12 cellular contexts compared by ENCODE assay signal in genomic region chr11:89065671-89066201, GRCh38. TPM values are rescaled to one million over a fixed set of nuclear protein-coding genes. Genes with fewer than 3 reads are reported as not detected.
DNase-seq lines count a peak whose midpoint lies in the region; ATAC-seq and TF ChIP-seq lines count a peak whose summit lies in the region.
"Not testable (repeated sequence)": the region's sequence is repeated elsewhere in the genome, so short reads cannot be mapped to it uniquely, and the experiment has no call there.
"Had no signal": no experiment of that assay in that cellular context is flagged by ENCODE, and none has a peak within 500 bp of the region (broad histone marks: within the 10 kb centered on the region; RNA-seq: fewer than 3 reads in every experiment).

Gene GRM5, minus strand, starts transcription at chr11:89065982. Its CDS starts 18,110 bp downstream, at chr11:89047872.

- not testable (repeated sequence) for H3K4me3 ChIP-seq in BE2C (ENCODE audit: low read depth, low read length)
- H3K4me3 ChIP-seq in cardiac muscle cell (peak within 1 kb of the TSS; percentile 12), mesenchymal stem cell (ENCODE audit: insufficient read depth in 1 of 2, low read depth in 1 of 2, low read length in 2 of 2) (peak within 1 kb of the TSS in 1 of 2 experiments; percentile 44)

- not testable (repeated sequence) for H2BK5ac ChIP-seq in mesenchymal stem cell (ENCODE audit: low read depth, low read length, poor library complexity, severe bottlenecking)

- H3K27me3 Mint-ChIP-seq in activated CD8-positive, alpha-beta T cell treated with anti-CD3 and anti-CD28 coated beads for 36 hours: peaks cover 49% of the 10 kb centered on the region

- not testable (repeated sequence) for H3K14ac ChIP-seq in mesenchymal stem cell (ENCODE audit: low read length in 2 of 2)

- DNase-seq in BE2C: peak; percentile 21
- DNase-seq in HEK293T (ENCODE audit: extremely low spot score): peak; percentile 10
- peak; percentile 2 to 57 for DNase-seq in NCI-H524 (lab: John Stamatoyannopoulos, UW)
- peak; percentile 2 for DNase-seq in activated CD8-positive, alpha-beta T cell treated with anti-CD3 and anti-CD28 coated beads for 36 hours
- not testable (repeated sequence) for DNase-seq in cerebellum (ENCODE audit: low spot score); mesenchymal stem cell
- peak in 1 of 2 donors; percentile 33 for DNase-seq in cardiac muscle cell (ENCODE audit: low read depth in 1 of 2, low spot score in 1 of 2)
- DNase-seq in retina: peak; percentile 78

- not testable (repeated sequence) for TF ChIP-seq CTCF in BE2C (IDR thresholded peaks at IDR 0.05; ENCODE audit: low read depth, low read length); activated CD8-positive, alpha-beta T cell treated with anti-CD3 and anti-CD28 coated beads for 36 hours (IDR thresholded peaks at IDR 0.05); cardiac muscle cell (IDR thresholded peaks at IDR 0.05; ENCODE audit: low read depth, low read length)

- not testable (repeated sequence) for H4K8ac ChIP-seq in mesenchymal stem cell (ENCODE audit: low read length)

- H3K9ac ChIP-seq in mesenchymal stem cell (ENCODE audit: low read length): not testable (repeated sequence)

- H3K18ac ChIP-seq in mesenchymal stem cell (ENCODE audit: low read depth in 1 of 2, low read length in 2 of 2): not testable (repeated sequence)

- not testable (repeated sequence) for H3K4me1 ChIP-seq in BE2C; cardiac muscle cell (ENCODE audit: low read depth); mesenchymal stem cell (ENCODE audit: control insufficient read depth, insufficient read depth, low read depth, low read length)

- H3K79me1 ChIP-seq in mesenchymal stem cell (replicated peaks; ENCODE audit: low read length, poor library complexity, severe bottlenecking): not testable (repeated sequence)

- H3K4me2 ChIP-seq in mesenchymal stem cell (ENCODE audit: low read length, poor library complexity, severe bottlenecking): peak within 1 kb of the TSS; percentile 65

- POLR2A ChIA-PET in HEK293T (lab: Yijun Ruan, JAX); activated CD8-positive, alpha-beta T cell treated with anti-CD3 and anti-CD28 coated beads for 36 hours (lab: Charles Lee): not testable (repeated sequence)

- not testable (repeated sequence) for H3K4me3 Mint-ChIP-seq in activated CD8-positive, alpha-beta T cell treated with anti-CD3 and anti-CD28 coated beads for 36 hours

- H3K36me3 Mint-ChIP-seq in activated CD8-positive, alpha-beta T cell treated with anti-CD3 and anti-CD28 coated beads for 36 hours (ENCODE audit: low read depth): not testable (repeated sequence)

- H2AK5ac ChIP-seq in mesenchymal stem cell (ENCODE audit: low read length, severe bottlenecking): not testable (repeated sequence)

- not testable (repeated sequence) for H3K4me1 Mint-ChIP-seq in activated CD8-positive, alpha-beta T cell treated with anti-CD3 and anti-CD28 coated beads for 36 hours (ENCODE audit: low read depth)

- not testable (repeated sequence) for H3K4ac ChIP-seq in mesenchymal stem cell (ENCODE audit: low read depth in 1 of 2, low read length in 2 of 2)

- 6% methylated on average over 24 of the region's 46 CpGs for WGBS in mesenchymal stem cell

- not testable (repeated sequence) for H3K9me3 Mint-ChIP-seq in activated CD8-positive, alpha-beta T cell treated with anti-CD3 and anti-CD28 coated beads for 36 hours

- not testable (repeated sequence) for H2AFZ ChIP-seq in mesenchymal stem cell (ENCODE audit: low read depth, low read length)

- not testable (repeated sequence) for H2BK15ac ChIP-seq in mesenchymal stem cell (ENCODE audit: low read depth, poor library complexity, severe bottlenecking)

- not testable (repeated sequence) for H4K91ac ChIP-seq in mesenchymal stem cell (ENCODE audit: low read length)

- peak; percentile 30 for ATAC-seq in activated CD8-positive, alpha-beta T cell treated with anti-CD3 and anti-CD28 coated beads for 36 hours

- not testable (repeated sequence) for H3K36me3 ChIP-seq in BE2C; cardiac muscle cell; mesenchymal stem cell (ENCODE audit: control insufficient read depth in 1 of 2, insufficient read depth in 2 of 2, low read depth in 1 of 2, low read length in 2 of 2)

- H3K23ac ChIP-seq in mesenchymal stem cell (ENCODE audit: low read length in 2 of 2): not testable (repeated sequence)

- H3K27ac Mint-ChIP-seq in activated CD8-positive, alpha-beta T cell treated with anti-CD3 and anti-CD28 coated beads for 36 hours: not testable (repeated sequence)

- intact Hi-C loops in activated CD8-positive, alpha-beta T cell treated with anti-CD3 and anti-CD28 coated beads for 36 hours (cut with micrococcal nuclease): not testable (repeated sequence)

- not testable (repeated sequence) for H2BK120ac ChIP-seq in mesenchymal stem cell (ENCODE audit: low read depth, low read length)

- H3K27me3 ChIP-seq in BE2C: not testable (repeated sequence)
- H3K27me3 ChIP-seq in cardiac muscle cell (peaks cover 77% of the 10 kb centered on the region), mesenchymal stem cell (ENCODE audit: control insufficient read depth in 1 of 2, insufficient read depth in 1 of 2, low read length in 2 of 2) (peaks cover 24 to 43% of the 10 kb centered on the region in 2 experiments)

- H3K27ac ChIP-seq in cardiac muscle cell; mesenchymal stem cell (ENCODE audit: low read length, poor library complexity, severe bottlenecking): not testable (repeated sequence)

- not testable (repeated sequence) for H2BK12ac ChIP-seq in mesenchymal stem cell (ENCODE audit: low read length in 2 of 2)

- not testable (repeated sequence) for H3K9me3 ChIP-seq in BE2C; cardiac muscle cell (ENCODE audit: low read depth); mesenchymal stem cell (ENCODE audit: control insufficient read depth, low read length)

- CTCF ChIA-PET in HEK293T (lab: Yijun Ruan, JAX); activated CD8-positive, alpha-beta T cell treated with anti-CD3 and anti-CD28 coated beads for 36 hours (lab: Charles Lee): not testable (repeated sequence)

RNA-seq across cellular contexts. Expression of gene GRM5, which starts in this region (rescaled TPM):
- polyA plus RNA-seq in BE2C (2012; ENCODE audit: insufficient read depth, insufficient read length, low read depth): not detected
- total RNA-seq in activated CD8-positive, alpha-beta T cell treated with anti-CD3 and anti-CD28 coated beads for 36 hours: not detected
- total RNA-seq in cerebellum (49.5 TPM), cardiac muscle cell (0.06 TPM in 1 of 2 replicates, not detected in the other)
- polyA plus RNA-seq in cardiac muscle cell: not detected in 2 replicates
- polyA plus RNA-seq in mesenchymal stem cell (2013, experiment 1 of 2): 0.04 TPM
- polyA plus RNA-seq in mesenchymal stem cell (2013, experiment 2 of 2): 0.04 TPM
- total RNA-seq: activated T-cell treated with anti-CD3 and anti-CD28 coated beads, Interleukin-2, amount 50 U/mL, for 72 hours; colonic mucosa; left lobe of liver; NCI-H460 had no signal

Comparison
In these comparisons a context has a peak if more than half of its experiments do, and no peak if none do; other contexts are left out.
1. RNA of gene GRM5 (total RNA-seq): 49.5 TPM in cerebellum (single experiment); 0.06 TPM in cardiac muscle cell and not detected in activated CD8-positive, alpha-beta T cell treated with anti-CD3 and anti-CD28 coated beads for 36 hours; every median in the first group is over 10 times any median in the second.
2. Peak in DNase-seq and ATAC-seq in activated CD8-positive, alpha-beta T cell treated with anti-CD3 and anti-CD28 coated beads for 36 hours; RNA of the gene not detected or under 1 TPM.